In genomic region chr13:90217275-90217674, GRCh38 we compare ENCODE assay signal across 8 cellular contexts.
"Had no signal": no experiment of that assay in that cellular context is flagged by ENCODE, and none has a peak within 500 bp of the region (broad histone marks: within the 10 kb centered on the region; RNA-seq: fewer than 3 reads in every experiment).

No MANE protein-coding gene starts in this region.

- DNase-seq: IMR-90, KBM-7, KG1 had no signal

- H3K27ac Mint-ChIP-seq: IgD-negative memory B cell had no signal

- H3K4me3 ChIP-seq: K562 had no signal

- H3K36me3 Mint-ChIP-seq: IgD-negative memory B cell had no signal

- H3K4me3 Mint-ChIP-seq: IgD-negative memory B cell had no signal

- H3K27ac ChIP-seq: HL-60 had no signal

- H3K4me1 Mint-ChIP-seq: IgD-negative memory B cell had no signal

- ATAC-seq: HepG2, K562 had no signal

- H3K27me3 Mint-ChIP-seq: IgD-negative memory B cell had no signal

- FAIRE-seq: HepG2, HTR-8/SVneo, K562 had no signal
